In the genomic region with DNA sequence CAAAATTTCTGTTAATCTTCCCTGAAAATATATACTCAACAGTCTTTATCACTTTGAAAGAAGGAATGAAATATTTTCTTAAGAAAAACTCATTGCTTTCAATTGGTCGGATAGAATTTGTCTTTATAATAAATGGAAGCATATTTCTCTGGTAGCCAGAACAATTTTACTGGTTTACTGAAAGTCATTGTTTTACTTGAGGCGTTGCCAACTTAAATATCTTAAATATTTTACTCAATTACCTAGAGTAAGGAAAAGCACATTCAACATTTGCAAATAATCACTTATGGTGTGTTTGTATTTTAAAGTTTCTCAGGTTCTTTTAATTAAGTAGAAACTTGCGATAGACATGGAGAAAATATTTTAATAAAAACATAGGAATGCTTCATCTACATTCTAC, we compare ENCODE assay signal across 16 cellular contexts.
DNase-seq lines count a peak whose midpoint lies in the region; ATAC-seq, FAIRE-seq and TF ChIP-seq lines count a peak whose summit lies in the region.
"Had no signal": no experiment of that assay in that cellular context is flagged by ENCODE, and none has a peak within 500 bp of the region (broad histone marks: within the 10 kb centered on the region; RNA-seq: fewer than 3 reads in every experiment).

No MANE protein-coding gene starts in this region.

- H2AFZ ChIP-seq in astrocyte (ENCODE audit: low read depth, low read length): no peak overlapping the region

- FAIRE-seq in G401.6 (lab: Jason Lieb, UNC): peak; percentile 73
- FAIRE-seq in astrocyte (lab: Jason Lieb, UNC): no peak
- FAIRE-seq: GM12892, H1 had no signal

- DNase-seq in astrocyte (ENCODE audit: low read depth) (peak; percentile 22), dedifferentiated amniotic fluid mesenchymal stem cell (ENCODE audit: extremely low spot score) (peak; percentile 49), iris pigment epithelial cell (ENCODE audit: low read depth) (peak; percentile 11), NCI-H1417 treated with DMSO at 0.1 percent for 48 hours (lab: John Stamatoyannopoulos, UW) (no peak), left lobe of liver (ENCODE audit: low spot score) (no peak), HuH-7.5 (ENCODE audit: low spot score) (no peak)
- DNase-seq: C1 segment of cervical spinal cord; Calu3; CD4-positive, alpha-beta T cell; DMS79 had no signal

- H3K4me1 ChIP-seq in astrocyte (ENCODE audit: insufficient read depth, low read length): no peaks in the 10 kb centered on the region
- H3K4me1 ChIP-seq: HAP-1 had no signal

- H3K36me3 ChIP-seq in astrocyte (ENCODE audit: insufficient read depth, low read length): no peaks in the 10 kb centered on the region
- H3K36me3 ChIP-seq: HAP-1 had no signal

- H3K9me3 Mint-ChIP-seq in astrocyte (ENCODE audit: unreplicated experiment): no peaks in the 10 kb centered on the region
- H3K9me3 Mint-ChIP-seq: CD4-positive, alpha-beta T cell had no signal

- no peak overlapping the region for H3K4me3 Mint-ChIP-seq in astrocyte (ENCODE audit: unreplicated experiment)
- H3K4me3 Mint-ChIP-seq: B cell; CD4-positive, alpha-beta T cell had no signal

- no peaks in the 10 kb centered on the region for H3K27me3 Mint-ChIP-seq in astrocyte (ENCODE audit: low read depth, unreplicated experiment)
- H3K27me3 Mint-ChIP-seq: B cell; CD4-positive, alpha-beta T cell had no signal

- no peak overlapping the region for H3K4me2 ChIP-seq in astrocyte (ENCODE audit: low read length)

- H3K9me3 ChIP-seq in astrocyte (ENCODE audit: insufficient read depth, low read depth, low read length): no peaks in the 10 kb centered on the region
- H3K9me3 ChIP-seq: HAP-1 had no signal

- no peaks in the 10 kb centered on the region for H3K27me3 ChIP-seq in astrocyte (ENCODE audit: insufficient read depth, low read length)

- no peaks in the 10 kb centered on the region for H4K20me1 ChIP-seq in astrocyte (ENCODE audit: insufficient read depth, low read length)

- no peak overlapping the region for H3K27ac Mint-ChIP-seq in astrocyte (ENCODE audit: unreplicated experiment)
- H3K27ac Mint-ChIP-seq: B cell; CD4-positive, alpha-beta T cell had no signal

- H3K27ac ChIP-seq in astrocyte (ENCODE audit: low read depth, low read length): no peak overlapping the region

- no peaks in the 10 kb centered on the region for H3K79me2 ChIP-seq in astrocyte (ENCODE audit: insufficient read depth, low read length)

- no peak overlapping the region for H3K4me3 ChIP-seq in astrocyte (ENCODE audit: insufficient read depth, low read depth, low read length)
- H3K4me3 ChIP-seq: HAP-1 had no signal

- H3K4me1 Mint-ChIP-seq in astrocyte (ENCODE audit: low read depth, unreplicated experiment): no peaks in the 10 kb centered on the region
- H3K4me1 Mint-ChIP-seq: B cell had no signal

- H3K36me3 Mint-ChIP-seq in astrocyte (ENCODE audit: low read depth, unreplicated experiment): no peaks in the 10 kb centered on the region

- no peak for TF ChIP-seq CTCF in astrocyte (IDR thresholded peaks at IDR 0.05; ENCODE audit: insufficient read depth, low read depth, low read length)

- H3K9ac ChIP-seq in astrocyte (ENCODE audit: low read length): no peak overlapping the region

- ATAC-seq in GM21381 (IDR thresholded peaks at IDR 0.05; ENCODE audit: unreplicated experiment) (no peak), left lobe of liver (no peak)

Comparison
In these comparisons a context has a peak if more than half of its experiments do, and no peak if none do; other contexts are left out.
1. DNase-seq: peak in astrocyte (single experiment), dedifferentiated amniotic fluid mesenchymal stem cell (single experiment) and iris pigment epithelial cell (single experiment); none in NCI-H1417 treated with DMSO at 0.1 percent for 48 hours (single experiment), left lobe of liver (single experiment) and HuH-7.5 (single experiment).